Comparison of ENCODE assay signal across 10 cellular contexts in the genomic region with DNA sequence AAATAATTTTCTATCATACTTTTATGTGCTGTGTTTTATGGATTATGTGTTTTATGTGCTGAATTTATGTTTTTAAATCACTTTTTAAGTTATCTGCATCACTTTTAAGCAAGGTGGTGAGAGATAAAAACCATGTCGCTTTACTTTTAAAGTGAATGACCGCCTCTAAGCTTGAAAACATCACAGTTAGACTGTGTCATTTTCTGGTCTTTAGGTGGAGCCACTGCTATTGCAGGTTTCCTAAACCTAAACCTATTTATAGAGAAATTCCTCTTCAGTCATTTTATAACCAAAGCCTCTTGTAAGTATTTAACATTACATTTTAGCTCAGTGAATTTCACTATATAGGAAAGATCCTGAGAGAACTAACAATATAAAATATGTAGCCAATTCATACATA. TPM values are rescaled to one million over a fixed set of nuclear protein-coding genes. Genes with fewer than 3 reads are reported as not detected.
DNase-seq lines count a peak whose midpoint lies in the region; ATAC-seq and TF ChIP-seq lines count a peak whose summit lies in the region.
"Had no signal": no experiment of that assay in that cellular context is flagged by ENCODE, and none has a peak within 500 bp of the region (broad histone marks: within the 10 kb centered on the region; RNA-seq: fewer than 3 reads in every experiment).

No MANE protein-coding gene starts in this region.

- H3K4me2 ChIP-seq in MM.1S (ENCODE audit: low read depth, low read length): peak overlapping the region; percentile 68; the same call in 1 of the 2 replicates

- intact Hi-C loops in Calu3 (cut with micrococcal nuclease; ENCODE audit: unreplicated experiment): loop anchor here (5.0 kb wide), 1 partner anchor 40 kb away; a partner anchor contains a TSS

- H3K79me2 ChIP-seq in MM.1S (ENCODE audit: low read length): no peaks in the 10 kb centered on the region

- CTCF ChIA-PET in Calu3 (lab: Charles Lee): interaction anchor here (0.7 to 0.9 kb wide), 4 partner anchors 10 to 43 kb away, joined by 3 to 6 read pairs (median 4); a partner anchor contains a TSS

- H3F3A ChIP-seq in MM.1S (ENCODE audit: insufficient read depth, low read length): no peaks in the 10 kb centered on the region

- no peak for ATAC-seq in HG03521 (IDR thresholded peaks at IDR 0.05; ENCODE audit: unreplicated experiment)

- H3K9me3 Mint-ChIP-seq in Calu3 (ENCODE audit: low read depth, unreplicated experiment): no peaks in the 10 kb centered on the region
- H3K9me3 Mint-ChIP-seq: activated B cell treated with CpG ODN at 0.5 μM for 24 hours had no signal

- no peaks in the 10 kb centered on the region for H3K9me2 ChIP-seq in MM.1S (replicated peaks; ENCODE audit: insufficient read depth, low read length)

- H4K20me1 ChIP-seq in MM.1S (ENCODE audit: insufficient read depth, low read length): no peaks in the 10 kb centered on the region

- no peaks in the 10 kb centered on the region for H3K27me3 Mint-ChIP-seq in Calu3 (ENCODE audit: unreplicated experiment)
- H3K27me3 Mint-ChIP-seq: activated B cell treated with CpG ODN at 0.5 μM for 24 hours had no signal

- H3K27me3 ChIP-seq in MM.1S (replicated peaks; ENCODE audit: insufficient read depth, low read length): no peaks in the 10 kb centered on the region
- H3K27me3 ChIP-seq in neutrophil: no peaks in the 10 kb centered on the region

- peak overlapping the region; percentile 76 for H3K27ac Mint-ChIP-seq in Calu3 (ENCODE audit: unreplicated experiment)

- no peak overlapping the region for H3K4me3 ChIP-seq in MM.1S (ENCODE audit: low read length)
- H3K4me3 ChIP-seq in neutrophil (ENCODE audit: low read depth in 1 of 2, low read length in 1 of 2): peak overlapping the region; percentile 8 to 52

- TF ChIP-seq CTCF in Calu3 (IDR thresholded peaks at IDR 0.05; ENCODE audit: unreplicated experiment): no peak
- peak; percentile 18 for TF ChIP-seq CTCF in MM.1S (IDR thresholded peaks at IDR 0.05; ENCODE audit: low read length)
- no peak for TF ChIP-seq CTCF in neutrophil (IDR thresholded peaks at IDR 0.05)

- H3K9me3 ChIP-seq in MM.1S (replicated peaks; ENCODE audit: insufficient read depth, low read length): no peaks in the 10 kb centered on the region
- H3K9me3 ChIP-seq in neutrophil: no peaks in the 10 kb centered on the region

- DNase-seq in Calu3 (no peak), MM.1S (no peak), T47D (ENCODE audit: low read depth in 1 of 2, low spot score in 1 of 2) (peak; percentile 50 to 70), NCI-H187 treated with DMSO at 0.1 percent for 48 hours (lab: John Stamatoyannopoulos, UW) (no peak), cerebellum (ENCODE audit: low spot score) (no peak)
- no peak for DNase-seq in stimulated activated CD4-positive, alpha-beta T cell treated with anti-CD3 and anti-CD28 coated beads, Interleukin-1b, Interleukin-23, amount 100 ng/mL, for 48 hours
- DNase-seq: activated B cell treated with CpG ODN at 0.5 μM for 24 hours; stimulated activated CD4-positive, alpha-beta T cell treated with anti-CD3 and anti-CD28 coated beads, Interleukin-4, amount 100 ng/mL, for 1 hour had no signal

- no peak overlapping the region for H3K9ac ChIP-seq in MM.1S (ENCODE audit: low read length)

- H3K27ac ChIP-seq in MM.1S (ENCODE audit: low read length) (peak overlapping the region; percentile 24; the same call in 1 of the 2 replicates), neutrophil (peak overlapping the region; percentile 94)

- in situ Hi-C loops in T47D (cut with HindIII; ENCODE audit: low pct_unique_long_range_greater_than_20kb, low sequenced_read_pairs): no loop called here

- H3K4me1 Mint-ChIP-seq in Calu3 (ENCODE audit: low read depth, unreplicated experiment): peaks cover 24% of the 10 kb centered on the region

- H3K4me3 Mint-ChIP-seq in Calu3 (ENCODE audit: low read depth, unreplicated experiment): no peak overlapping the region

- BruUV-seq in Calu3 (replicated peaks; lab: Mats Ljungman, UMichigan): no TSS peak

- peak overlapping the region; percentile 81; the same call in 1 of the 2 replicates for H2AFZ ChIP-seq in MM.1S (ENCODE audit: low read length)

- no peaks in the 10 kb centered on the region for H3K36me3 Mint-ChIP-seq in Calu3 (ENCODE audit: insufficient read depth, unreplicated experiment)

- no peaks in the 10 kb centered on the region for H3K36me3 ChIP-seq in MM.1S (replicated peaks; ENCODE audit: insufficient read depth, low read length)
- no peaks in the 10 kb centered on the region for H3K36me3 ChIP-seq in neutrophil

- peaks cover 8% of the 10 kb centered on the region; the same call in 1 of the 2 replicates for H3K4me1 ChIP-seq in MM.1S (ENCODE audit: low read length)
- peaks cover 50 to 56% of the 10 kb centered on the region in 2 experiments for H3K4me1 ChIP-seq in neutrophil (ENCODE audit: control insufficient read depth in 1 of 2, insufficient read depth in 1 of 2, low read depth in 1 of 2, low read length in 1 of 2)

RNA-seq across cellular contexts. Expression of a gene that starts 21.0 kb away (rescaled TPM):
- total RNA-seq in Calu3 (2022): 97.1 and 101 TPM in 2 replicates
- total RNA-seq in cerebellum: 60.4 TPM

RNA-seq across cellular contexts. Expression of a gene that starts 41.0 kb away (rescaled TPM):
- 7.9 and 10.8 TPM in 2 replicates for total RNA-seq in Calu3 (2022)
- total RNA-seq in cerebellum: 16.2 TPM

Comparison
In these comparisons a context has a peak if more than half of its experiments do, and no peak if none do; other contexts are left out.
1. DNase-seq: peak in T47D (2 of 2); none in Calu3 (single experiment), MM.1S (single experiment), NCI-H187 treated with DMSO at 0.1 percent for 48 hours (single experiment), cerebellum (single experiment) and stimulated activated CD4-positive, alpha-beta T cell treated with anti-CD3 and anti-CD28 coated beads, Interleukin-1b, Interleukin-23, amount 100 ng/mL, for 48 hours (single experiment).